ENCODE assay signal across 8 cellular contexts in the genomic region with DNA sequence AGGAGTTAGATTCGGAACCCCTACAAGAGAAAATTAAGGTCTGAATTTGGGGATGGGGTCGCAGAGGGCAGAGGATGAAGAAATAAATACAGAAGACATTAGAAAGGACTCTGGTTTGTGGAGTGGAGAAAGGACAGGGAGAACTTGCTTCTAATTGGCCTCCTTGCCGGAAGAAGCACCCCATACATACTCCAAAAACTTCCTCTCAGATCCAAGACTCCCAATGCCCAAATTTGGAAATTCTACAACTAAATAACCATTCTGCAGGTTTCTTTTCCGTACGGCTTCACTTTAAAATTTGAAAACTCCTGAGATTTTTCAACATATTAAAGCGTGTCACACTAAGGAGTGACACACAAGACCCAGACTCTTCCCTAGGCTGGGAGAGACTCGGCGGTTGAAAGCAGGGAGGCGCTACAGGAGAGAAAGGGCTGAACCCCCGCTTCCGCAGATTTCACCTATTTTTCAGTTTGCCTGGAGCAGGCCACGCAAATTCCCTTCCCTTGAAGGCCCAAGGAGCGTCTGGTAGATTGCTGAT. TPM values are rescaled to one million over a fixed set of nuclear protein-coding genes. Genes with fewer than 3 reads are reported as not detected.
DNase-seq lines count a peak whose midpoint lies in the region; ATAC-seq and TF ChIP-seq lines count a peak whose summit lies in the region.

No MANE protein-coding gene starts in this region.

- H3K27ac ChIP-seq in AG04450 (ENCODE audit: low read depth, low read length), result peak overlapping the region; percentile 94
- H3K27ac ChIP-seq in esophagus muscularis mucosa (replicated peaks in 1 of 4), result peak overlapping the region; percentile 88 to 91 (median 90)

- TF ChIP-seq POLR2A in esophagus muscularis mucosa (IDR thresholded peaks at IDR 0.05; ENCODE audit: low read depth), result no peak

- 9% methylated on average over 12 of the region's 13 CpGs for WGBS in esophagus muscularis mucosa

- ATAC-seq in GM19395 (IDR thresholded peaks at IDR 0.05; ENCODE audit: unreplicated experiment) (peak; percentile 0), SK-N-SH treated with all-trans-retinoic acid at 6 μM for 48 hours (peak; percentile 38), HG03039 (IDR thresholded peaks at IDR 0.05; ENCODE audit: unreplicated experiment) (no peak), HG03280 (IDR thresholded peaks at IDR 0.05; ENCODE audit: unreplicated experiment) (no peak)

- POLR2A ChIA-PET in AG04450 (lab: Yijun Ruan, JAX), result no interaction called here

- peaks cover 26 to 33% (median 31%) of the 10 kb centered on the region in 4 donors for H3K36me3 ChIP-seq in esophagus muscularis mucosa
- H3K36me3 ChIP-seq in neuron (ENCODE audit: insufficient read depth, low read length), result peaks cover 38% of the 10 kb centered on the region

- TF ChIP-seq EP300 in esophagus muscularis mucosa (IDR thresholded peaks at IDR 0.05), result no peak

- H3K27me3 ChIP-seq in AG04450 (ENCODE audit: control insufficient read depth, insufficient read depth, low read length) (no peaks in the 10 kb centered on the region), esophagus muscularis mucosa (no peaks in the 10 kb centered on the region), neuron (ENCODE audit: insufficient read depth, low read length) (no peaks in the 10 kb centered on the region)

- H3K4me3 ChIP-seq in AG04450 (ENCODE audit: low read depth, low read length), result peak overlapping the region; percentile 95
- H3K4me3 ChIP-seq in esophagus muscularis mucosa, result peak overlapping the region; percentile 58 to 85 (median 69)
- peak overlapping the region; percentile 85 for H3K4me3 ChIP-seq in neuron (ENCODE audit: low read length)

- H3K9me3 ChIP-seq in AG04450 (ENCODE audit: control insufficient read depth, insufficient read depth, low read length) (no peaks in the 10 kb centered on the region; the same call in 1 of the 2 replicates), esophagus muscularis mucosa (no peaks in the 10 kb centered on the region), neuron (ENCODE audit: low read length) (no peaks in the 10 kb centered on the region)

- peak overlapping the region; percentile 59 for H2AFZ ChIP-seq in neuron (ENCODE audit: low read depth, low read length)

- TF ChIP-seq CTCF in AG04450 (IDR thresholded peaks at IDR 0.05; ENCODE audit: low read depth, low read length) (no peak), esophagus muscularis mucosa (IDR thresholded peaks at IDR 0.05) (no peak)

- H3K4me1 ChIP-seq in esophagus muscularis mucosa (peaks cover 25 to 47% (median 36%) of the 10 kb centered on the region in 4 donors), neuron (ENCODE audit: insufficient read depth, low read length) (peaks cover 17% of the 10 kb centered on the region)

- CTCF ChIA-PET in AG04450 (lab: Charles Lee), result no interaction called here

- DNase-seq in AG04450 (ENCODE audit: low read depth, low spot score) (no peak), esophagus muscularis mucosa (ENCODE audit: extremely low spot score) (no peak), dermis blood vessel endothelial cell (no peak)

- intact Hi-C loops in esophagus muscularis mucosa (cut with DNase I), result no loop called here

TF ChIP-seq in SK-N-SH treated with all-trans-retinoic acid at 6 μM for 48 hours, 23 proteins besides CTCF, POLR2A, EP300 and RAD21:
- TF ChIP-seq ISL1 (CRISPR knock-in tag; IDR thresholded peaks at IDR 0.05) (no peak), TOX (CRISPR knock-in tag; IDR thresholded peaks at IDR 0.05; ENCODE audit: borderline replicate concordance) (no peak), ZFP3 (CRISPR knock-in tag; IDR thresholded peaks at IDR 0.05) (no peak), TCF4 (CRISPR knock-in tag; IDR thresholded peaks at IDR 0.05; ENCODE audit: borderline replicate concordance) (no peak), ZNF8 (CRISPR knock-in tag; IDR thresholded peaks at IDR 0.05) (no peak), PPARA (CRISPR knock-in tag; IDR thresholded peaks at IDR 0.05; ENCODE audit: borderline replicate concordance) (no peak), OSR1 (CRISPR knock-in tag; IDR thresholded peaks at IDR 0.05) (no peak), ZFP30 (CRISPR knock-in tag; IDR thresholded peaks at IDR 0.05) (no peak), ESRRG (CRISPR knock-in tag; IDR thresholded peaks at IDR 0.05) (no peak), ZNF565 (CRISPR knock-in tag; conservative IDR thresholded peaks at IDR 0.05; ENCODE audit: low read depth) (no peak), RARB (CRISPR knock-in tag; IDR thresholded peaks at IDR 0.05) (no peak)
- TF ChIP-seq, protein P1, sequence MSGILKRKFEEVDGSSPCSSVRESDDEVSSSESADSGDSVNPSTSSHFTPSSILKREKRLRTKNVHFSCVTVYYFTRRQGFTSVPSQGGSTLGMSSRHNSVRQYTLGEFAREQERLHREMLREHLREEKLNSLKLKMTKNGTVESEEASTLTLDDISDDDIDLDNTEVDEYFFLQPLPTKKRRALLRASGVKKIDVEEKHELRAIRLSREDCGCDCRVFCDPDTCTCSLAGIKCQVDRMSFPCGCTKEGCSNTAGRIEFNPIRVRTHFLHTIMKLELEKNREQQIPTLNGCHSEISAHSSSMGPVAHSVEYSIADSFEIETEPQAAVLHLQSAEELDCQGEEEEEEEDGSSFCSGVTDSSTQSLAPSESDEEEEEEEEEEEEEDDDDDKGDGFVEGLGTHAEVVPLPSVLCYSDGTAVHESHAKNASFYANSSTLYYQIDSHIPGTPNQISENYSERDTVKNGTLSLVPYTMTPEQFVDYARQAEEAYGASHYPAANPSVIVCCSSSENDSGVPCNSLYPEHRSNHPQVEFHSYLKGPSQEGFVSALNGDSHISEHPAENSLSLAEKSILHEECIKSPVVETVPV (CRISPR knock-in tag; IDR thresholded peaks at IDR 0.05), result no peak
- TF ChIP-seq, protein P2, sequence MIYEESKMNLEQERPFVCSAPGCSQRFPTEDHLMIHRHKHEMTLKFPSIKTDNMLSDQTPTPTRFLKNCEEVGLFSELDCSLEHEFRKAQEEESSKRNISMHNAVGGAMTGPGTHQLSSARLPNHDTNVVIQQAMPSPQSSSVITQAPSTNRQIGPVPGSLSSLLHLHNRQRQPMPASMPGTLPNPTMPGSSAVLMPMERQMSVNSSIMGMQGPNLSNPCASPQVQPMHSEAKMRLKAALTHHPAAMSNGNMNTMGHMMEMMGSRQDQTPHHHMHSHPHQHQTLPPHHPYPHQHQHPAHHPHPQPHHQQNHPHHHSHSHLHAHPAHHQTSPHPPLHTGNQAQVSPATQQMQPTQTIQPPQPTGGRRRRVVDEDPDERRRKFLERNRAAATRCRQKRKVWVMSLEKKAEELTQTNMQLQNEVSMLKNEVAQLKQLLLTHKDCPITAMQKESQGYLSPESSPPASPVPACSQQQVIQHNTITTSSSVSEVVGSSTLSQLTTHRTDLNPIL (CRISPR knock-in tag; IDR thresholded peaks at IDR 0.05; ENCODE audit: low read depth), result no peak
- TF ChIP-seq, protein P3, sequence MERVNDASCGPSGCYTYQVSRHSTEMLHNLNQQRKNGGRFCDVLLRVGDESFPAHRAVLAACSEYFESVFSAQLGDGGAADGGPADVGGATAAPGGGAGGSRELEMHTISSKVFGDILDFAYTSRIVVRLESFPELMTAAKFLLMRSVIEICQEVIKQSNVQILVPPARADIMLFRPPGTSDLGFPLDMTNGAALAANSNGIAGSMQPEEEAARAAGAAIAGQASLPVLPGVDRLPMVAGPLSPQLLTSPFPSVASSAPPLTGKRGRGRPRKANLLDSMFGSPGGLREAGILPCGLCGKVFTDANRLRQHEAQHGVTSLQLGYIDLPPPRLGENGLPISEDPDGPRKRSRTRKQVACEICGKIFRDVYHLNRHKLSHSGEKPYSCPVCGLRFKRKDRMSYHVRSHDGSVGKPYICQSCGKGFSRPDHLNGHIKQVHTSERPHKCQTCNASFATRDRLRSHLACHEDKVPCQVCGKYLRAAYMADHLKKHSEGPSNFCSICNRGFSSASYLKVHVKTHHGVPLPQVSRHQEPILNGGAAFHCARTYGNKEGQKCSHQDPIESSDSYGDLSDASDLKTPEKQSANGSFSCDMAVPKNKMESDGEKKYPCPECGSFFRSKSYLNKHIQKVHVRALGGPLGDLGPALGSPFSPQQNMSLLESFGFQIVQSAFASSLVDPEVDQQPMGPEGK (CRISPR knock-in tag; IDR thresholded peaks at IDR 0.05; ENCODE audit: borderline replicate concordance), result no peak
- TF ChIP-seq, protein P4, sequence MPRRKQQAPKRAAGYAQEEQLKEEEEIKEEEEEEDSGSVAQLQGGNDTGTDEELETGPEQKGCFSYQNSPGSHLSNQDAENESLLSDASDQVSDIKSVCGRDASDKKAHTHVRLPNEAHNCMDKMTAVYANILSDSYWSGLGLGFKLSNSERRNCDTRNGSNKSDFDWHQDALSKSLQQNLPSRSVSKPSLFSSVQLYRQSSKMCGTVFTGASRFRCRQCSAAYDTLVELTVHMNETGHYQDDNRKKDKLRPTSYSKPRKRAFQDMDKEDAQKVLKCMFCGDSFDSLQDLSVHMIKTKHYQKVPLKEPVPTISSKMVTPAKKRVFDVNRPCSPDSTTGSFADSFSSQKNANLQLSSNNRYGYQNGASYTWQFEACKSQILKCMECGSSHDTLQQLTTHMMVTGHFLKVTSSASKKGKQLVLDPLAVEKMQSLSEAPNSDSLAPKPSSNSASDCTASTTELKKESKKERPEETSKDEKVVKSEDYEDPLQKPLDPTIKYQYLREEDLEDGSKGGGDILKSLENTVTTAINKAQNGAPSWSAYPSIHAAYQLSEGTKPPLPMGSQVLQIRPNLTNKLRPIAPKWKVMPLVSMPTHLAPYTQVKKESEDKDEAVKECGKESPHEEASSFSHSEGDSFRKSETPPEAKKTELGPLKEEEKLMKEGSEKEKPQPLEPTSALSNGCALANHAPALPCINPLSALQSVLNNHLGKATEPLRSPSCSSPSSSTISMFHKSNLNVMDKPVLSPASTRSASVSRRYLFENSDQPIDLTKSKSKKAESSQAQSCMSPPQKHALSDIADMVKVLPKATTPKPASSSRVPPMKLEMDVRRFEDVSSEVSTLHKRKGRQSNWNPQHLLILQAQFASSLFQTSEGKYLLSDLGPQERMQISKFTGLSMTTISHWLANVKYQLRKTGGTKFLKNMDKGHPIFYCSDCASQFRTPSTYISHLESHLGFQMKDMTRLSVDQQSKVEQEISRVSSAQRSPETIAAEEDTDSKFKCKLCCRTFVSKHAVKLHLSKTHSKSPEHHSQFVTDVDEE (CRISPR knock-in tag; IDR thresholded peaks at IDR 0.05), result no peak

RNA-seq across cellular contexts. Expression of a gene that starts 0.5 kb away (rescaled TPM):
- polyA plus RNA-seq in AG04450 (2011; rRNA removed), result 9.4 and 14.4 TPM in 2 replicates
- 9.2 and 18.4 TPM in 2 replicates for polyA minus RNA-seq in AG04450 (2011; rRNA and poly(A)+ RNA removed)
- 10 to 100 TPM in 1 of 4 donors, 1 to 10 TPM in 3; 3.4 to 15.0 (median 6.4) TPM for total RNA-seq in esophagus muscularis mucosa
- 6.9 and 8.2 TPM in 2 replicates for total RNA-seq in dermis blood vessel endothelial cell

RNA-seq across cellular contexts. Expression of a gene that starts 0.9 kb away (rescaled TPM):
- 1,905 and 2,078 TPM in 2 replicates for polyA plus RNA-seq in AG04450 (2011; rRNA removed)
- 215 and 331 TPM in 2 replicates for polyA minus RNA-seq in AG04450 (2011; rRNA and poly(A)+ RNA removed)
- total RNA-seq in esophagus muscularis mucosa (1,000 to 10,000 TPM in 2 of 4 donors, 100 to 1,000 TPM in 2; 597 to 2,221 (median 1,586) TPM), dermis blood vessel endothelial cell (694 and 1,366 TPM in 2 replicates)

RNA-seq across cellular contexts. Expression of a gene that starts 37.4 kb away (rescaled TPM):
- polyA plus RNA-seq in AG04450 (2011; rRNA removed), result 20.6 and 28.7 TPM in 2 replicates
- polyA minus RNA-seq in AG04450 (2011; rRNA and poly(A)+ RNA removed), result 20.8 and 27.1 TPM in 2 replicates
- 10 to 100 TPM; 16.1 to 22.6 (median 21.0) TPM for total RNA-seq in esophagus muscularis mucosa
- 30.8 and 39.9 TPM in 2 replicates for total RNA-seq in dermis blood vessel endothelial cell

Comparison
In these comparisons a context has a peak if more than half of its experiments do, and no peak if none do; other contexts are left out.
1. ATAC-seq: peak in GM19395 (single experiment) and SK-N-SH treated with all-trans-retinoic acid at 6 μM for 48 hours (single experiment); none in HG03039 (single experiment) and HG03280 (single experiment).
2. Peak in every context shown above with its lines, with median percentiles within 50 percentile points of each other: H3K4me3 ChIP-seq.